In genomic region chr5:35248843-35249780, GRCh38 we compare ENCODE assay signal across 13 cellular contexts. TPM values are rescaled to one million over a fixed set of nuclear protein-coding genes. Genes with fewer than 3 reads are reported as not detected.
DNase-seq lines count a peak whose midpoint lies in the region; TF ChIP-seq lines count a peak whose summit lies in the region.
"Had no signal": no experiment of that assay in that cellular context is flagged by ENCODE, and none has a peak within 500 bp of the region (broad histone marks: within the 10 kb centered on the region; RNA-seq: fewer than 3 reads in every experiment).

No MANE protein-coding gene starts in this region.

- H3K27me3 ChIP-seq in BLaER1 (no peaks in the 10 kb centered on the region), KMS-11 (ENCODE audit: insufficient read depth, low read depth) (no peaks in the 10 kb centered on the region)
- H3K27me3 ChIP-seq: upper lobe of left lung had no signal

- H3K4me3 ChIP-seq in BLaER1 (peak overlapping the region; percentile 6; the same call in 1 of the 2 replicates), KMS-11 (IDR thresholded peaks at IDR 0.05; ENCODE audit: insufficient read depth, low read depth, low read length) (no peak overlapping the region)

- TF ChIP-seq CTCF in KMS-11 (conservative IDR thresholded peaks at IDR 0.05; ENCODE audit: low read depth, low read length) (no peak), chondrocyte (IDR thresholded peaks at IDR 0.05) (no peak), nephron progenitor cell (IDR thresholded peaks at IDR 0.05) (no peak), RWPE1 (conservative IDR thresholded peaks at IDR 0.05; ENCODE audit: low read depth) (no peak)

- POLR2A ChIA-PET in RWPE1 (lab: Yijun Ruan, JAX; ENCODE audit: low non-redundant PET), result no interaction called here

- peak overlapping the region; percentile 63; the same call in 1 of the 2 replicates for H3K27ac ChIP-seq in BLaER1
- H3K27ac ChIP-seq in KMS-11, result peak overlapping the region; percentile 82
- no peak overlapping the region for H3K27ac ChIP-seq in RWPE1
- H3K27ac ChIP-seq: upper lobe of left lung had no signal

- H3K9ac ChIP-seq in BLaER1, result no peak overlapping the region
- H3K9ac ChIP-seq in KMS-11, result peak overlapping the region; percentile 44; the same call in 1 of the 2 replicates

- H3K4me2 ChIP-seq in BLaER1, result peak overlapping the region; percentile 59
- peak overlapping the region; percentile 92 for H3K4me2 ChIP-seq in KMS-11

- peaks cover 6% of the 10 kb centered on the region for H3K36me3 Mint-ChIP-seq in chondrocyte (ENCODE audit: low read depth)
- peaks cover 37% of the 10 kb centered on the region for H3K36me3 Mint-ChIP-seq in nephron progenitor cell (ENCODE audit: low read depth)
- H3K36me3 Mint-ChIP-seq: activated CD4-positive, alpha-beta memory T cell treated with anti-CD3 and anti-CD28 coated beads for 36 hours; activated naive CD8-positive, alpha-beta T cell had no signal

- H3K4me3 Mint-ChIP-seq in chondrocyte (ENCODE audit: unreplicated experiment), result peak overlapping the region; percentile 52
- H3K4me3 Mint-ChIP-seq in nephron progenitor cell, result no peak overlapping the region
- H3K4me3 Mint-ChIP-seq: activated CD4-positive, alpha-beta memory T cell treated with anti-CD3 and anti-CD28 coated beads for 36 hours; activated naive CD8-positive, alpha-beta T cell had no signal

- H3K79me2 ChIP-seq in KMS-11 (ENCODE audit: insufficient read depth, low read depth), result no peaks in the 10 kb centered on the region

- H3K27ac Mint-ChIP-seq in chondrocyte (ENCODE audit: unreplicated experiment), result peak overlapping the region; percentile 70
- H3K27ac Mint-ChIP-seq in nephron progenitor cell, result peak overlapping the region; percentile 91
- H3K27ac Mint-ChIP-seq: activated CD4-positive, alpha-beta memory T cell treated with anti-CD3 and anti-CD28 coated beads for 36 hours; activated naive CD8-positive, alpha-beta T cell had no signal

- CTCF ChIA-PET in RWPE1 (lab: Yijun Ruan, JAX), result no interaction called here

- H3K36me3 ChIP-seq in BLaER1 (no peaks in the 10 kb centered on the region), KMS-11 (ENCODE audit: insufficient read depth) (no peaks in the 10 kb centered on the region)
- H3K36me3 ChIP-seq: upper lobe of left lung had no signal

- H3K27me3 Mint-ChIP-seq in chondrocyte (ENCODE audit: low read depth) (peaks cover 2% of the 10 kb centered on the region), nephron progenitor cell (ENCODE audit: low read depth, poor library complexity) (no peaks in the 10 kb centered on the region)

- H2AFZ ChIP-seq in KMS-11 (ENCODE audit: low read depth), result peak overlapping the region; percentile 68

- DNase-seq in chondrocyte (ENCODE audit: low spot score) (no peak), nephron progenitor cell (no peak), AG20443 (ENCODE audit: low spot score) (no peak), NCI-H1092 treated with DMSO at 0.1 percent for 48 hours (lab: John Stamatoyannopoulos, UW) (no peak), RWPE1 (ENCODE audit: low spot score) (no peak)
- no peak for DNase-seq in stimulated activated CD4-positive, alpha-beta T cell treated with anti-CD3 and anti-CD28 coated beads, Interleukin-1b, Interleukin-23, amount 100 ng/mL, for 48 hours
- DNase-seq: activated CD4-positive, alpha-beta memory T cell treated with anti-CD3 and anti-CD28 coated beads for 36 hours; NCI-H345; stimulated activated CD4-positive, alpha-beta T cell treated with anti-CD3 and anti-CD28 coated beads, Interleukin-4, amount 100 ng/mL, for 1 hour; upper lobe of left lung had no signal

- H3K4me1 ChIP-seq in BLaER1 (peaks cover 7% of the 10 kb centered on the region), KMS-11 (ENCODE audit: low read depth, poor library complexity, severe bottlenecking) (peaks cover 52% of the 10 kb centered on the region)

- H3K9me3 ChIP-seq in BLaER1, result peaks cover 19% of the 10 kb centered on the region

- H3K9me3 Mint-ChIP-seq in chondrocyte (ENCODE audit: low read depth), result peaks cover 18% of the 10 kb centered on the region
- H3K9me3 Mint-ChIP-seq in nephron progenitor cell, result peaks cover 51% of the 10 kb centered on the region

- peaks cover 19% of the 10 kb centered on the region for H3K4me1 Mint-ChIP-seq in chondrocyte (ENCODE audit: low read depth)
- H3K4me1 Mint-ChIP-seq in nephron progenitor cell, result peaks cover 50% of the 10 kb centered on the region

- H4K20me1 ChIP-seq in BLaER1 (no peaks in the 10 kb centered on the region), KMS-11 (ENCODE audit: insufficient read depth) (no peaks in the 10 kb centered on the region)

RNA-seq across cellular contexts. Expression of gene PRLR, which starts 18.8 kb away (rescaled TPM):
- total RNA-seq in chondrocyte, result 0.05 to 0.19 TPM in 2 of 3 replicates, not detected in the other
- total RNA-seq: activated CD4-positive, alpha-beta memory T cell treated with anti-CD3 and anti-CD28 coated beads for 36 hours had no signal
